Comparison of ENCODE assay signal across 19 cellular contexts in the genomic region with DNA sequence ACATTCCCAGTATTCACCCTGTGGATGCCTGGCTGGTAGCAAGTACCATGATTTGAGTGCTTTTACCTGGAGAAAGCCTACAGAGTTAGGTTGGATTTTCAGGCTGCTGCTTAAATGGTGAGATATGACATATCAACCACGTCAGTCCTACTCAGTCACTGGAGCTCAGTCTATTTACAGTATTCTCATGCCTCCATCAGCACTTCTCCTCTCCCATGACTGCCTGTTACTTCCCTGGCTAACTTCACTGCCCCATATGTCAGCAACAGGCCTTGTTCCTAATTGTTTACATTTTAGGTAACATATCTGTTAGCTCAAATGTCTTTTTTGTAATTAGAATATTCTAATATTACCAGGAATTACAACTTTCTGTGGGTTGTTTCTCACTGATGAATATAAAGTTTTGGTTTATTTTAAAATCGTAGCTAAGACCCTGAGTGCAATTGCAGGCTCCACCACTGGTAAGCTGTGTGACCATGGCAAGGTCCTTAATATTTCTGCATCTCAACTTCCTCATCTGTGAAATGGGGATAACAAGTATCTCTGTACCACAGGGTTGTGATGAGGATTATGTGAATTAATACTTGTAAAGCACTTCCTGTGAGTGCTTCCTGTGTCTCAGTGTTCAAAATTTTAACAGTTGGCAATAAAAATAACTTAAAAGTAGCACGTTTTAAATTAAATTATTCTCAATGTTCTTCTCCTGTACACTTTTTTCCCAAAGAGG.
"Had no signal": no experiment of that assay in that cellular context is flagged by ENCODE, and none has a peak within 500 bp of the region (broad histone marks: within the 10 kb centered on the region; RNA-seq: fewer than 3 reads in every experiment).

No MANE protein-coding gene starts in this region.

- H3K27ac ChIP-seq: esophagus squamous epithelium, hepatocyte, parathyroid adenoma, tibial artery, uterus had no signal

- H2AFZ ChIP-seq: hepatocyte, parathyroid adenoma had no signal

- H3K4me1 ChIP-seq: esophagus squamous epithelium, parathyroid adenoma, uterus had no signal

- H3K9me3 ChIP-seq: esophagus squamous epithelium, spleen, tibial artery, upper lobe of left lung, uterus had no signal

- H3K27me3 ChIP-seq: esophagus squamous epithelium, hepatocyte, spleen, tibial artery, upper lobe of left lung, uterus had no signal

- H3K79me2 ChIP-seq: hepatocyte, parathyroid adenoma had no signal

- H3K36me3 ChIP-seq: tibial artery, upper lobe of left lung, uterus had no signal

- DNase-seq: dermis blood vessel endothelial cell; esophagus squamous epithelium; foreskin fibroblast; head of caudate nucleus; kidney; left colon; mesendoderm; naive B cell; spleen; stimulated activated CD4-positive, alpha-beta T cell treated with anti-CD3 and anti-CD28 coated beads, Interleukin-15, amount 100 ng/mL, for 24 hours; stimulated activated CD4-positive, alpha-beta T cell treated with anti-CD3 and anti-CD28 coated beads, Interleukin-1b, Interleukin-23, amount 100 ng/mL, for 48 hours; stimulated activated CD4-positive, alpha-beta T cell treated with anti-CD3 and anti-CD28 coated beads, Interleukin-4, amount 100 ng/mL, for 24 hours; tibial artery; upper lobe of left lung; uterus had no signal

- H3K4me3 ChIP-seq: esophagus squamous epithelium, hepatocyte, spleen, tibial artery, upper lobe of left lung, uterus had no signal

- ATAC-seq: left colon; sciatic nerve; stimulated activated memory B cell treated with anti-CD40 and anti-IgM and Interleukin-4, amounts not matched to agents 10 μg/mL and 1 μg/mL and 100 μg/mL, for 72 hours had no signal

- H3K4me2 ChIP-seq: hepatocyte had no signal
